8 cellular contexts compared by ENCODE assay signal in genomic region chr1:116167625-116168276, GRCh38. TPM values are rescaled to one million over a fixed set of nuclear protein-coding genes. Genes with fewer than 3 reads are reported as not detected.
DNase-seq lines count a peak whose midpoint lies in the region; ATAC-seq and TF ChIP-seq lines count a peak whose summit lies in the region.

No MANE protein-coding gene starts in this region.

- ATAC-seq in Right ventricle myocardium inferior = peak; percentile 14
- no peak for ATAC-seq in GM18870 (IDR thresholded peaks at IDR 0.05; ENCODE audit: unreplicated experiment)

- intact Hi-C loops in Right ventricle myocardium inferior (cut with DNase I) = loop anchor here (1.0 to 5.0 kb wide), 3 partner anchors 24 to 205 kb away; partner anchors contain the start of gene ATP1A1
- intact Hi-C loops in cardiac septum (cut with DNase I) = no loop called here
- intact Hi-C loops in testis (cut with DNase I; ENCODE audit: low total_unique reads) = no loop called here
- intact Hi-C loops in Caco-2 (cut with micrococcal nuclease; ENCODE audit: unreplicated experiment) = no loop called here

- CTCF ChIA-PET in Caco-2 (lab: Charles Lee) = no interaction called here

- H3K27ac ChIP-seq in testis = peak overlapping the region; percentile 83 to 84

- no peak for TF ChIP-seq POLR2A in testis (IDR thresholded peaks at IDR 0.05)

- WGBS in testis, 2 donors = 14 to 22% methylated on average over 32 to 35 of the region's 35 CpGs

- H3K4me3 Mint-ChIP-seq in brain = peak overlapping the region; percentile 35 to 82 (median 76)
- H3K4me3 Mint-ChIP-seq in Caco-2 (ENCODE audit: unreplicated experiment) = no peak overlapping the region

- peaks cover 28% of the 10 kb centered on the region for H3K4me1 ChIP-seq in testis
- H3K4me1 ChIP-seq in Caco-2 = peaks cover 19% of the 10 kb centered on the region

- DNase-seq in Right ventricle myocardium inferior (ENCODE audit: missing footprints) (no peak), cardiac septum (ENCODE audit: low spot score) (no peak), kidney glomerular epithelial cell (lab: John Stamatoyannopoulos, UW) (peak; percentile 5), testis (peak; percentile 46), Caco-2 (no peak), NCI-H510A treated with DMSO at 0.1 percent for 48 hours (lab: John Stamatoyannopoulos, UW) (no peak)

- POLR2A ChIA-PET in Caco-2 (lab: Charles Lee) = no interaction called here

- H3K4me1 Mint-ChIP-seq in brain (peaks cover 51% of the 10 kb centered on the region), Caco-2 (ENCODE audit: low read depth, unreplicated experiment) (peaks cover 15% of the 10 kb centered on the region)

- H3K4me3 ChIP-seq in testis (peak overlapping the region; percentile 55 to 70), Caco-2 (ENCODE audit: low read depth, low read length) (no peak overlapping the region)

- BruUV-seq in Caco-2 (replicated peaks; lab: Mats Ljungman, UMichigan) = no TSS peak

- H3K9me3 Mint-ChIP-seq in brain (peaks cover 0 to 2% (median 0%) of the 10 kb centered on the region in 5 experiments), Caco-2 (ENCODE audit: unreplicated experiment) (no peaks in the 10 kb centered on the region)

- H3K27me3 Mint-ChIP-seq in brain (no peaks in the 10 kb centered on the region), Caco-2 (ENCODE audit: insufficient read depth, unreplicated experiment) (no peaks in the 10 kb centered on the region)

- H3K27me3 ChIP-seq in testis (no peaks in the 10 kb centered on the region), Caco-2 (replicated peaks; ENCODE audit: control insufficient read depth, insufficient read depth, low read length) (no peaks in the 10 kb centered on the region)

- H3K9me3 ChIP-seq in testis (no peaks in the 10 kb centered on the region), Caco-2 (no peaks in the 10 kb centered on the region)

- no peaks in the 10 kb centered on the region for H3K36me3 ChIP-seq in testis (ENCODE audit: low read depth, missing control alignments)
- H3K36me3 ChIP-seq in Caco-2 (ENCODE audit: control insufficient read depth, insufficient read depth, low read length) = no peaks in the 10 kb centered on the region

- no peak for TF ChIP-seq CTCF in brain (conservative IDR thresholded peaks at IDR 0.05)
- TF ChIP-seq CTCF in testis (IDR thresholded peaks at IDR 0.05) = no peak
- TF ChIP-seq CTCF in Caco-2 (IDR thresholded peaks at IDR 0.05; ENCODE audit: insufficient read depth in 1 of 2, low read depth in 1 of 2, low read length in 1 of 2, severe bottlenecking in 1 of 2, unreplicated experiment in 1 of 2) = no peak

- H3K36me3 Mint-ChIP-seq in brain (no peaks in the 10 kb centered on the region), Caco-2 (ENCODE audit: insufficient read depth, unreplicated experiment) (no peaks in the 10 kb centered on the region)

- H3K27ac Mint-ChIP-seq in brain (peak overlapping the region in 3 of 5 experiments; percentile 13 to 33 (median 18)), Caco-2 (ENCODE audit: unreplicated experiment) (no peak overlapping the region)

RNA-seq across cellular contexts. Expression of gene MAB21L3, which starts 56.6 kb away (rescaled TPM):
- total RNA-seq in Right ventricle myocardium inferior (0.27 TPM), cardiac septum (not detected), testis (1 to 10 TPM; 1.8 to 3.8 TPM), Caco-2 (2022) (0.26 and 0.66 TPM in 2 replicates)
- polyA plus RNA-seq in brain (ENCODE audit: insufficient read depth, low read depth, low replicate concordance) (not detected), testis (ENCODE audit: insufficient read depth, low read depth, low replicate concordance) (0.37 TPM)

Comparison
In these comparisons a context has a peak if more than half of its experiments do, and no peak if none do; other contexts are left out.
1. DNase-seq: peak in kidney glomerular epithelial cell (single experiment) and testis (single experiment); none in Right ventricle myocardium inferior (single experiment), cardiac septum (single experiment), Caco-2 (0 of 2) and NCI-H510A treated with DMSO at 0.1 percent for 48 hours (single experiment).